27 cellular contexts compared by ENCODE assay signal in genomic region chr14:58541623-58542022, GRCh38.
"Had no signal": no experiment of that assay in that cellular context is flagged by ENCODE, and none has a peak within 500 bp of the region (broad histone marks: within the 10 kb centered on the region; RNA-seq: fewer than 3 reads in every experiment).

No MANE protein-coding gene starts in this region.

- ATAC-seq: activated T-cell treated with anti-CD3 and anti-CD28 coated beads, Interleukin-2, amount 50 U/mL, for 4 hours; activated T-helper 17 cell treated with anti-CD3 and anti-CD28 coated beads, Interleukin-2, amount 50 U/mL, for 72 hours; T-cell had no signal

- H3K27ac ChIP-seq: brain microvascular endothelial cell, KMS-11, Peyer's patch, RWPE1 had no signal

- H3K9me3 ChIP-seq: MG63, Peyer's patch had no signal

- H3K36me3 ChIP-seq: brain microvascular endothelial cell, cardiac muscle cell, MG63, Peyer's patch had no signal

- H3K4me2 ChIP-seq: KMS-11 had no signal

- H3K4me1 Mint-ChIP-seq: activated T-helper 17 cell treated with anti-CD3 and anti-CD28 coated beads, Interleukin-2, amount 50 U/mL, for 72 hours had no signal

- DNase-seq: activated CD4-positive, alpha-beta memory T cell treated with anti-CD3 and anti-CD28 coated beads for 36 hours; activated CD4-positive, alpha-beta T cell treated with anti-CD3 and anti-CD28 coated beads, Interleukin-2, amount 10 ng/mL, durations not matched to agents 7 days and 5 days; activated CD4-positive, CD25-positive, alpha-beta regulatory T cell; activated CD8-positive, alpha-beta memory T cell treated with anti-CD3 and anti-CD28 coated beads for 24 hours; activated gamma-delta T cell; activated naive CD4-positive, alpha-beta T cell treated with anti-CD3 and anti-CD28 coated beads for 36 hours; activated T-cell treated with anti-CD3 and anti-CD28 coated beads, Interleukin-2, amount 50 U/mL, for 4 hours; amygdala; brain microvascular endothelial cell; MG63; MV-4-11; NCI-H1092 treated with DMSO at 0.1 percent for 48 hours; NCI-H187; NCI-H446; NCI-H524; NCI-H748 treated with DMSO at 0.1 percent for 48 hours; OCI-M1; Peyer's patch; Right ventricle myocardium superior; T-cell; T-helper 2 cell; T1000 had no signal

- H3K27ac Mint-ChIP-seq: activated CD4-positive, alpha-beta memory T cell treated with anti-CD3 and anti-CD28 coated beads for 36 hours; activated CD4-positive, alpha-beta T cell treated with anti-CD3 and anti-CD28 coated beads, Interleukin-2, amount 10 ng/mL, durations not matched to agents 7 days and 5 days; activated naive CD4-positive, alpha-beta T cell treated with anti-CD3 and anti-CD28 coated beads for 36 hours; activated naive CD8-positive, alpha-beta T cell; activated T-helper 17 cell treated with anti-CD3 and anti-CD28 coated beads, Interleukin-2, amount 50 U/mL, for 72 hours; T-cell had no signal

- H3K9ac ChIP-seq: KMS-11 had no signal

- H3K4me1 ChIP-seq: Peyer's patch had no signal

- H3K27me3 Mint-ChIP-seq: activated CD4-positive, alpha-beta memory T cell treated with anti-CD3 and anti-CD28 coated beads for 36 hours; activated CD4-positive, alpha-beta T cell treated with anti-CD3 and anti-CD28 coated beads, Interleukin-2, amount 10 ng/mL, durations not matched to agents 7 days and 5 days; activated naive CD8-positive, alpha-beta T cell; activated T-helper 17 cell treated with anti-CD3 and anti-CD28 coated beads, Interleukin-2, amount 50 U/mL, for 72 hours; T-cell had no signal

- H3K9me3 Mint-ChIP-seq: activated CD4-positive, alpha-beta memory T cell treated with anti-CD3 and anti-CD28 coated beads for 36 hours; activated naive CD4-positive, alpha-beta T cell treated with anti-CD3 and anti-CD28 coated beads for 36 hours; activated T-helper 17 cell treated with anti-CD3 and anti-CD28 coated beads, Interleukin-2, amount 50 U/mL, for 72 hours had no signal

- H3K4me3 Mint-ChIP-seq: activated CD4-positive, alpha-beta memory T cell treated with anti-CD3 and anti-CD28 coated beads for 36 hours; activated CD4-positive, alpha-beta T cell treated with anti-CD3 and anti-CD28 coated beads, Interleukin-2, amount 10 ng/mL, durations not matched to agents 7 days and 5 days; activated naive CD4-positive, alpha-beta T cell treated with anti-CD3 and anti-CD28 coated beads for 36 hours; activated naive CD8-positive, alpha-beta T cell; activated T-cell treated with anti-CD3 and anti-CD28 coated beads, Interleukin-2, amount 50 U/mL, for 4 hours; activated T-helper 17 cell treated with anti-CD3 and anti-CD28 coated beads, Interleukin-2, amount 50 U/mL, for 72 hours; T-cell had no signal

- H3K4me3 ChIP-seq: cardiac muscle cell, MG63, Peyer's patch had no signal

- H3K27me3 ChIP-seq: brain microvascular endothelial cell, cardiac muscle cell, MG63, Peyer's patch had no signal
